Comparison of ENCODE assay signal across 6 cellular contexts in the genomic region with DNA sequence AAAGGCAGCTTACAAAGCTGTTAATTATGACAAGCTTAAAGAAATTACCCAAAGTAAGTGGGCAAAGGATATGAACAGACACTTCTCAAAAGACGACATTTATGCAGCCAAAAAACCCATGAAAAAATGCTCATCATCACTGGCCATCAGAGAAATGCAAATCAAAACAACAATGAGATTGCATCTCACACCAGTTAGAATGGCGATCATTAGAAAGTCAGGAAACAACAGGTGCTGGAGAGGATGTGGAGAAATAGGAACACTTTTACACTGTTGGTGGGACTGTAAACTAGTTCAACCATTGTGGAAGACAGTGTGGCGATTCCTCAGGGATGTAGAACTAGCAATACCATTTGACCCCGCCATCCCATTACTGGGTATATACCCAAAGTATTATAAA. TPM values are rescaled to one million over a fixed set of nuclear protein-coding genes. Genes with fewer than 3 reads are reported as not detected.
"Had no signal": no experiment of that assay in that cellular context is flagged by ENCODE, and none has a peak within 500 bp of the region (broad histone marks: within the 10 kb centered on the region; RNA-seq: fewer than 3 reads in every experiment).

No MANE protein-coding gene starts in this region.

RNA-seq across cellular contexts. Expression of a gene that starts 59.3 kb away (rescaled TPM):
- total RNA-seq: OCI-LY7, Right ventricle myocardium inferior, Right ventricle myocardium superior, RPMI7951, SJCRH30, SJSA1 had no signal
